ENCODE assay signal across 17 cellular contexts in genomic region chr2:118973542-118973951, GRCh38. TPM values are rescaled to one million over a fixed set of nuclear protein-coding genes. Genes with fewer than 3 reads are reported as not detected.
DNase-seq lines count a peak whose midpoint lies in the region; ATAC-seq and TF ChIP-seq lines count a peak whose summit lies in the region.
"Had no signal": no experiment of that assay in that cellular context is flagged by ENCODE, and none has a peak within 500 bp of the region (broad histone marks: within the 10 kb centered on the region; RNA-seq: fewer than 3 reads in every experiment).

No MANE protein-coding gene starts in this region.

- H2BK120ac ChIP-seq in mesenchymal stem cell (ENCODE audit: low read depth, low read length), result no peak overlapping the region

- peaks cover 11% of the 10 kb centered on the region for H3K9me3 ChIP-seq in mesenchymal stem cell (ENCODE audit: control insufficient read depth, low read length)
- H3K9me3 ChIP-seq: body of pancreas, neutrophil had no signal

- H3K4me2 ChIP-seq in mesenchymal stem cell (ENCODE audit: low read length, poor library complexity, severe bottlenecking), result no peak overlapping the region

- no peaks in the 10 kb centered on the region for H3K79me1 ChIP-seq in mesenchymal stem cell (replicated peaks; ENCODE audit: low read length, poor library complexity, severe bottlenecking)

- H2AFZ ChIP-seq in mesenchymal stem cell (ENCODE audit: low read depth, low read length), result no peak overlapping the region

- ATAC-seq in HG02884 (IDR thresholded peaks at IDR 0.05; ENCODE audit: unreplicated experiment), result no peak
- ATAC-seq: body of pancreas, Panc1 had no signal

- H3K4me3 ChIP-seq in fibroblast of mammary gland (ENCODE audit: control insufficient read depth, low read depth, low read length), result no peak overlapping the region
- peak overlapping the region in 1 of 2 experiments; percentile 6 for H3K4me3 ChIP-seq in mesenchymal stem cell (ENCODE audit: insufficient read depth in 1 of 2, low read depth in 1 of 2, low read length in 2 of 2)
- H3K4me3 ChIP-seq: body of pancreas had no signal

- peak overlapping the region; percentile 14 for H3K9ac ChIP-seq in mesenchymal stem cell (ENCODE audit: low read length)

- H2AK5ac ChIP-seq in mesenchymal stem cell (ENCODE audit: low read length, severe bottlenecking), result no peak overlapping the region

- H4K91ac ChIP-seq in mesenchymal stem cell (ENCODE audit: low read length), result no peak overlapping the region

- H2BK5ac ChIP-seq in mesenchymal stem cell (ENCODE audit: low read depth, low read length, poor library complexity, severe bottlenecking), result no peak overlapping the region

- TF ChIP-seq CTCF in AG09319 (IDR thresholded peaks at IDR 0.05; ENCODE audit: low read depth, low read length) (no peak), fibroblast of mammary gland (conservative IDR thresholded peaks at IDR 0.05; ENCODE audit: control insufficient read depth, insufficient read depth, low read depth, low read length) (no peak)

- H3K27ac ChIP-seq in mesenchymal stem cell (ENCODE audit: low read length, poor library complexity, severe bottlenecking), result no peak overlapping the region
- H3K27ac ChIP-seq: body of pancreas, neutrophil had no signal

- H3K36me3 ChIP-seq in mesenchymal stem cell (ENCODE audit: control insufficient read depth in 1 of 2, insufficient read depth in 2 of 2, low read depth in 1 of 2, low read length in 2 of 2), result no peaks in the 10 kb centered on the region
- H3K36me3 ChIP-seq: neutrophil had no signal

- H2BK12ac ChIP-seq in mesenchymal stem cell (ENCODE audit: low read length in 2 of 2), result no peak overlapping the region

- DNase-seq in AG09319 (ENCODE audit: extremely low read depth, low read depth), result peak; percentile 4
- DNase-seq in MV-4-11 (lab: John Stamatoyannopoulos, UW), result peak; percentile 44
- peak; percentile 87 for DNase-seq in fibroblast of mammary gland (ENCODE audit: low read depth)
- DNase-seq in mesenchymal stem cell, result no peak
- DNase-seq in stimulated activated CD4-positive, alpha-beta T cell treated with anti-CD3 and anti-CD28 coated beads, Interleukin-12 subunit alpha, Interleukin-12 subunit beta, amount 100 ng/mL, for 4 hours, result no peak
- no peak for DNase-seq in effector CD8-positive, alpha-beta T cell (lab: John Stamatoyannopoulos, UW)
- DNase-seq in T-helper 2 cell, result no peak
- DNase-seq: activated CD4-positive, alpha-beta T cell treated with anti-CD3 and anti-CD28 coated beads, Interleukin-2, amount 50 U/mL, for 4 hours; DMS79 treated with DMSO at 0.1 percent for 48 hours; hippocampal formation; Kasumi-1; NCI-H2107 had no signal

- H3K4me1 ChIP-seq in mesenchymal stem cell (ENCODE audit: control insufficient read depth, insufficient read depth, low read depth, low read length), result no peaks in the 10 kb centered on the region
- H3K4me1 ChIP-seq: body of pancreas had no signal

- no peak overlapping the region for H4K8ac ChIP-seq in mesenchymal stem cell (ENCODE audit: low read length)

- no peak overlapping the region for H2BK15ac ChIP-seq in mesenchymal stem cell (ENCODE audit: low read depth, poor library complexity, severe bottlenecking)

- H3K27me3 ChIP-seq in mesenchymal stem cell (ENCODE audit: control insufficient read depth in 1 of 2, insufficient read depth in 1 of 2, low read length in 2 of 2), result peaks cover 0 to 12% of the 10 kb centered on the region in 2 experiments
- H3K27me3 ChIP-seq: body of pancreas had no signal

- no peak overlapping the region for H3K4ac ChIP-seq in mesenchymal stem cell (ENCODE audit: low read depth in 1 of 2, low read length in 2 of 2)

- 71% methylated on average over 4 of the region's 4 CpGs for WGBS in mesenchymal stem cell

- no peak overlapping the region for H3K14ac ChIP-seq in mesenchymal stem cell (ENCODE audit: low read length in 2 of 2)

- H3K18ac ChIP-seq in mesenchymal stem cell (ENCODE audit: low read depth in 1 of 2, low read length in 2 of 2), result no peak overlapping the region

- H3K23ac ChIP-seq in mesenchymal stem cell (ENCODE audit: low read length in 2 of 2), result no peak overlapping the region

RNA-seq across cellular contexts. Expression of gene MARCO, which starts 31.6 kb away (rescaled TPM):
- not detected for polyA plus RNA-seq in mesenchymal stem cell (2013, experiment 1 of 2)
- not detected for polyA plus RNA-seq in mesenchymal stem cell (2013, experiment 2 of 2)
- polyA plus RNA-seq: BJ had no signal

Comparison
In these comparisons a context has a peak if more than half of its experiments do, and no peak if none do; other contexts are left out.
1. DNase-seq: peak in AG09319 (single experiment), MV-4-11 (single experiment) and fibroblast of mammary gland (single experiment); none in mesenchymal stem cell (single experiment), stimulated activated CD4-positive, alpha-beta T cell treated with anti-CD3 and anti-CD28 coated beads, Interleukin-12 subunit alpha, Interleukin-12 subunit beta, amount 100 ng/mL, for 4 hours (single experiment), effector CD8-positive, alpha-beta T cell (single experiment) and T-helper 2 cell (0 of 5).